8 cellular contexts compared by ENCODE assay signal in genomic region chr6:13712485-13712990, GRCh38. TPM values are rescaled to one million over a fixed set of nuclear protein-coding genes. Genes with fewer than 3 reads are reported as not detected.
DNase-seq lines count a peak whose midpoint lies in the region; ATAC-seq and TF ChIP-seq lines count a peak whose summit lies in the region.

No MANE protein-coding gene starts in this region.

- peak; percentile 56 for DNase-seq in AG08395 (ENCODE audit: low spot score)
- DNase-seq in HFFc6, result no peak
- DNase-seq in activated naive CD8-positive, alpha-beta T cell treated with anti-CD3 and anti-CD28 coated beads, Interleukin-2, amount 50 U/mL, for 24 hours, result no peak
- no peak for DNase-seq in stimulated activated naive B cell treated with anti-CD40 and anti-IgM and Interleukin-4, amounts not matched to agents 10 μg/mL and 1 μg/mL and 100 μg/mL, for 72 hours
- no peak for DNase-seq in NCI-H1092 (lab: John Stamatoyannopoulos, UW)
- no peak for DNase-seq in activated CD4-positive, alpha-beta T cell treated with anti-CD3 and anti-CD28 coated beads, Interleukin-2, amount 50 U/mL, for 1 hour
- no peak for DNase-seq in NCI-H82 treated with DMSO at 0.1 percent for 48 hours (lab: John Stamatoyannopoulos, UW; ENCODE audit: unreplicated experiment)

- no peak for TF ChIP-seq CTCF in HFFc6 (IDR thresholded peaks at IDR 0.05)

- H3K9me3 Mint-ChIP-seq in HFFc6, result peaks cover 8% of the 10 kb centered on the region; the same call in 1 of the 2 replicates
- H3K9me3 Mint-ChIP-seq in activated naive CD8-positive, alpha-beta T cell treated with anti-CD3 and anti-CD28 coated beads, Interleukin-2, amount 50 U/mL, for 24 hours, result peaks cover 8% of the 10 kb centered on the region
- peaks cover 0 to 5% of the 10 kb centered on the region in 2 donors for H3K9me3 Mint-ChIP-seq in stimulated activated naive B cell treated with anti-CD40 and anti-IgM and Interleukin-4, amounts not matched to agents 10 μg/mL and 1 μg/mL and 100 μg/mL, for 72 hours

- peaks cover 5% of the 10 kb centered on the region; the same call in 1 of the 2 replicates for H3K36me3 Mint-ChIP-seq in HFFc6 (ENCODE audit: low read depth)
- H3K36me3 Mint-ChIP-seq in activated naive CD8-positive, alpha-beta T cell treated with anti-CD3 and anti-CD28 coated beads, Interleukin-2, amount 50 U/mL, for 24 hours (ENCODE audit: low read depth), result peaks cover 3% of the 10 kb centered on the region
- H3K36me3 Mint-ChIP-seq in stimulated activated naive B cell treated with anti-CD40 and anti-IgM and Interleukin-4, amounts not matched to agents 10 μg/mL and 1 μg/mL and 100 μg/mL, for 72 hours, result peaks cover 2 to 10% of the 10 kb centered on the region in 2 donors

- H3K9me3 ChIP-seq in iPS-18c (ENCODE audit: control insufficient read depth, insufficient read depth, low read length), result peaks cover 6% of the 10 kb centered on the region

- peak overlapping the region; percentile 98 for H3K27ac Mint-ChIP-seq in HFFc6
- peak overlapping the region; percentile 97 for H3K27ac Mint-ChIP-seq in activated naive CD8-positive, alpha-beta T cell treated with anti-CD3 and anti-CD28 coated beads, Interleukin-2, amount 50 U/mL, for 24 hours
- peak overlapping the region; percentile 93 for H3K27ac Mint-ChIP-seq in stimulated activated naive B cell treated with anti-CD40 and anti-IgM and Interleukin-4, amounts not matched to agents 10 μg/mL and 1 μg/mL and 100 μg/mL, for 72 hours

- H3K4me3 ChIP-seq in iPS-18c (ENCODE audit: insufficient read depth, low read depth, low read length), result peak overlapping the region; percentile 45

- H3K4me3 Mint-ChIP-seq in HFFc6, result peak overlapping the region; percentile 97
- H3K4me3 Mint-ChIP-seq in activated naive CD8-positive, alpha-beta T cell treated with anti-CD3 and anti-CD28 coated beads, Interleukin-2, amount 50 U/mL, for 24 hours, result peak overlapping the region; percentile 91
- peak overlapping the region; percentile 86 to 87 for H3K4me3 Mint-ChIP-seq in stimulated activated naive B cell treated with anti-CD40 and anti-IgM and Interleukin-4, amounts not matched to agents 10 μg/mL and 1 μg/mL and 100 μg/mL, for 72 hours

- no peak for ATAC-seq in activated naive CD8-positive, alpha-beta T cell treated with anti-CD3 and anti-CD28 coated beads, Interleukin-2, amount 50 U/mL, for 24 hours
- ATAC-seq in stimulated activated naive B cell treated with anti-CD40 and anti-IgM and Interleukin-4, amounts not matched to agents 10 μg/mL and 1 μg/mL and 100 μg/mL, for 72 hours (replicated peaks), result peak in 1 of 2 donors; percentile 9

- no peaks in the 10 kb centered on the region; the same call in 1 of the 2 replicates for H3K27me3 Mint-ChIP-seq in HFFc6 (ENCODE audit: insufficient read depth)
- H3K27me3 Mint-ChIP-seq in activated naive CD8-positive, alpha-beta T cell treated with anti-CD3 and anti-CD28 coated beads, Interleukin-2, amount 50 U/mL, for 24 hours, result no peaks in the 10 kb centered on the region
- no peaks in the 10 kb centered on the region for H3K27me3 Mint-ChIP-seq in stimulated activated naive B cell treated with anti-CD40 and anti-IgM and Interleukin-4, amounts not matched to agents 10 μg/mL and 1 μg/mL and 100 μg/mL, for 72 hours

- peaks cover 28% of the 10 kb centered on the region for H3K4me1 Mint-ChIP-seq in HFFc6 (ENCODE audit: low read depth)
- peaks cover 58% of the 10 kb centered on the region for H3K4me1 Mint-ChIP-seq in activated naive CD8-positive, alpha-beta T cell treated with anti-CD3 and anti-CD28 coated beads, Interleukin-2, amount 50 U/mL, for 24 hours
- H3K4me1 Mint-ChIP-seq in stimulated activated naive B cell treated with anti-CD40 and anti-IgM and Interleukin-4, amounts not matched to agents 10 μg/mL and 1 μg/mL and 100 μg/mL, for 72 hours, result peaks cover 14 to 46% of the 10 kb centered on the region in 2 donors

RNA-seq across cellular contexts. Expression of gene RANBP9, which starts 0.9 kb away (rescaled TPM):
- total RNA-seq in HFFc6 (2021; fragmentation: NEBNext Ultra II Directional; extraction: Animal tissue kit (Norgen Biotek cat#: 25700)), result 10 to 100 TPM; 37.7 to 42.3 (median 40.8) TPM
